ENCODE assay signal across 9 cellular contexts in genomic region chr12:113980537-113981337, GRCh38. TPM values are rescaled to one million over a fixed set of nuclear protein-coding genes. Genes with fewer than 3 reads are reported as not detected.
DNase-seq lines count a peak whose midpoint lies in the region; ATAC-seq and TF ChIP-seq lines count a peak whose summit lies in the region.
"Had no signal": no experiment of that assay in that cellular context is flagged by ENCODE, and none has a peak within 500 bp of the region (broad histone marks: within the 10 kb centered on the region; RNA-seq: fewer than 3 reads in every experiment).

No MANE protein-coding gene starts in this region.

- no peak overlapping the region for H2AFZ ChIP-seq in neuronal stem cell (ENCODE audit: low read length)

- DNase-seq in Calu3 (peak; percentile 58), HCEC 1CT (peak; percentile 62), NCI-H2171 (lab: John Stamatoyannopoulos, UW) (peak; percentile 66), fibroblast of peridontal ligament (ENCODE audit: extremely low read depth) (peak; percentile 81), neuronal stem cell (ENCODE audit: low spot score) (peak; percentile 84)
- no peak for DNase-seq in effector memory CD8-positive, alpha-beta T cell

- no peak overlapping the region for H3K4me3 ChIP-seq in neuronal stem cell (ENCODE audit: low read length in 2 of 2)

- no CpG with 5 or more reads among the region's 12 CpGs for WGBS in neuronal stem cell (ENCODE audit: extremely low coverage in 2 of 2, insufficient read length in 2 of 2, insufficient replicate concordance in 1 of 2), 2 donors

- H4K91ac ChIP-seq in neuronal stem cell (ENCODE audit: low read depth, low read length, poor library complexity): no peak overlapping the region

- H3K14ac ChIP-seq in neuronal stem cell (ENCODE audit: low read length): no peak overlapping the region

- no peak overlapping the region for H3K23ac ChIP-seq in neuronal stem cell (ENCODE audit: low read depth, low read length, poor library complexity)

- no peaks in the 10 kb centered on the region for H3K9me3 ChIP-seq in neuronal stem cell (replicated peaks in 1 of 2; ENCODE audit: control insufficient read depth in 2 of 2, insufficient read depth in 1 of 2, low read depth in 1 of 2, low read length in 2 of 2)

- H3K27ac Mint-ChIP-seq in Calu3 (ENCODE audit: unreplicated experiment): no peak overlapping the region
- H3K27ac Mint-ChIP-seq in effector memory CD8-positive, alpha-beta T cell: no peak overlapping the region
- H3K27ac Mint-ChIP-seq: T-helper 1 cell treated with Interleukin-12 subunit alpha and Interleukin-12 subunit beta and Interleukin-4 antibody, amounts not matched to agents 30 μg/mL and 1 μg/mL, for 36 hours had no signal

- no peak overlapping the region for H4K8ac ChIP-seq in neuronal stem cell (ENCODE audit: low read depth, low read length)

- no peak overlapping the region for H2BK12ac ChIP-seq in neuronal stem cell (ENCODE audit: low read length)

- no peak overlapping the region for H2AK5ac ChIP-seq in neuronal stem cell (ENCODE audit: low read depth, low read length)

- H3K4me1 ChIP-seq in neuronal stem cell (ENCODE audit: control insufficient read depth in 2 of 2, insufficient read depth in 1 of 2, low read depth in 1 of 2, low read length in 2 of 2): no peaks in the 10 kb centered on the region

- H3K36me3 Mint-ChIP-seq in Calu3 (ENCODE audit: insufficient read depth, unreplicated experiment): no peaks in the 10 kb centered on the region
- H3K36me3 Mint-ChIP-seq in effector memory CD8-positive, alpha-beta T cell (ENCODE audit: insufficient read depth): no peaks in the 10 kb centered on the region

- H2BK15ac ChIP-seq in neuronal stem cell (ENCODE audit: low read length): no peak overlapping the region

- no peak overlapping the region for H3K4me2 ChIP-seq in neuronal stem cell (ENCODE audit: insufficient read depth, low read length, poor library complexity, severe bottlenecking)

- no peaks in the 10 kb centered on the region for H3K36me3 ChIP-seq in neuronal stem cell (replicated peaks in 1 of 2; ENCODE audit: control insufficient read depth in 2 of 2, insufficient read depth in 2 of 2, low read length in 2 of 2)

- H3K4me1 Mint-ChIP-seq in Calu3 (ENCODE audit: low read depth, unreplicated experiment): no peaks in the 10 kb centered on the region
- H3K4me1 Mint-ChIP-seq in effector memory CD8-positive, alpha-beta T cell (ENCODE audit: low read depth in 2 of 2): no peaks in the 10 kb centered on the region

- H3K79me1 ChIP-seq in neuronal stem cell (ENCODE audit: low read depth, low read length): no peaks in the 10 kb centered on the region

- peaks cover 0 to 7% (median 0%) of the 10 kb centered on the region in 3 experiments for H3K27me3 ChIP-seq in neuronal stem cell (ENCODE audit: control insufficient read depth in 3 of 3, insufficient read depth in 3 of 3, low read depth in 1 of 3, low read length in 3 of 3)

- ATAC-seq in effector memory CD8-positive, alpha-beta T cell (replicated peaks): no peak
- no peak for ATAC-seq in HG03135 (IDR thresholded peaks at IDR 0.05; ENCODE audit: unreplicated experiment)

- H3K4ac ChIP-seq in neuronal stem cell (ENCODE audit: low read length): no peak overlapping the region

- peaks cover 67% of the 10 kb centered on the region for H3K27me3 Mint-ChIP-seq in Calu3 (ENCODE audit: unreplicated experiment)
- H3K27me3 Mint-ChIP-seq in effector memory CD8-positive, alpha-beta T cell: peaks cover 44 to 78% of the 10 kb centered on the region in 2 donors

- no peak overlapping the region for H3K18ac ChIP-seq in neuronal stem cell (ENCODE audit: low read length)

- no peaks in the 10 kb centered on the region for H3K9me3 Mint-ChIP-seq in Calu3 (ENCODE audit: low read depth, unreplicated experiment)
- no peaks in the 10 kb centered on the region for H3K9me3 Mint-ChIP-seq in effector memory CD8-positive, alpha-beta T cell
- H3K9me3 Mint-ChIP-seq: T-helper 1 cell treated with Interleukin-12 subunit alpha and Interleukin-12 subunit beta and Interleukin-4 antibody, amounts not matched to agents 30 μg/mL and 1 μg/mL, for 36 hours had no signal

- intact Hi-C loops in Calu3 (cut with micrococcal nuclease; ENCODE audit: unreplicated experiment): loop anchor here (1.0 to 5.0 kb wide), 6 partner anchors 496 to 1937 kb away; no protein-coding TSS in a partner anchor

- H3K9ac ChIP-seq in neuronal stem cell (ENCODE audit: low read depth, low read length, poor library complexity): no peak overlapping the region

- CTCF ChIA-PET in Calu3 (lab: Charles Lee): interaction anchor here (0.5 to 1.4 kb wide), 10 partner anchors 14 to 1892 kb away, joined by 3 to 21 read pairs (median 4); partner anchors contain the start of gene RBM19

- H3K27ac ChIP-seq in VCaP (no peak overlapping the region), neuronal stem cell (replicated peaks; ENCODE audit: low read length) (no peak overlapping the region)

- BruUV-seq in Calu3 (replicated peaks; lab: Mats Ljungman, UMichigan): no TSS peak

- TF ChIP-seq CTCF in Calu3 (IDR thresholded peaks at IDR 0.05; ENCODE audit: unreplicated experiment): peak; percentile 86
- peak; percentile 99 for TF ChIP-seq CTCF in VCaP (conservative IDR thresholded peaks at IDR 0.05)

- no peak overlapping the region for H3K4me3 Mint-ChIP-seq in Calu3 (ENCODE audit: low read depth, unreplicated experiment)
- H3K4me3 Mint-ChIP-seq in effector memory CD8-positive, alpha-beta T cell: no peak overlapping the region
- H3K4me3 Mint-ChIP-seq: T-helper 1 cell treated with Interleukin-12 subunit alpha and Interleukin-12 subunit beta and Interleukin-4 antibody, amounts not matched to agents 30 μg/mL and 1 μg/mL, for 36 hours had no signal

- H2BK5ac ChIP-seq in neuronal stem cell (ENCODE audit: low read length): no peak overlapping the region

- no peak overlapping the region for H2BK120ac ChIP-seq in neuronal stem cell (ENCODE audit: low read depth, low read length)

RNA-seq across cellular contexts. Expression of gene RBM19, which starts 14.6 kb away (rescaled TPM):
- total RNA-seq in Calu3 (2022): 47.2 and 47.8 TPM in 2 replicates
- 11.9 TPM for polyA plus RNA-seq in neuronal stem cell (2013, experiment 1 of 2)
- 11.5 TPM for polyA plus RNA-seq in neuronal stem cell (2013, experiment 2 of 2)

Comparison
In these comparisons a context has a peak if more than half of its experiments do, and no peak if none do; other contexts are left out.
1. DNase-seq: peak in Calu3 (single experiment), HCEC 1CT (single experiment), NCI-H2171 (single experiment), fibroblast of peridontal ligament (single experiment) and neuronal stem cell (single experiment); none in effector memory CD8-positive, alpha-beta T cell (0 of 3).